Comparison of ENCODE assay signal across 29 cellular contexts in genomic region chr7:18997477-18998130, GRCh38.
"Had no signal": no experiment of that assay in that cellular context is flagged by ENCODE, and none has a peak within 500 bp of the region (broad histone marks: within the 10 kb centered on the region; RNA-seq: fewer than 3 reads in every experiment).

No MANE protein-coding gene starts in this region.

- H3K9me3 ChIP-seq: ascending aorta had no signal

- H3K36me3 ChIP-seq: cardiac muscle cell had no signal

- ATAC-seq: activated CD8-positive, alpha-beta memory T cell treated with anti-CD3 and anti-CD28 coated beads, Interleukin-2, amount 10 ng/mL, durations not matched to agents 7 days and 5 days; Panc1 had no signal

- DNase-seq: activated CD4-positive, alpha-beta memory T cell treated with anti-CD3 and anti-CD28 coated beads, Interleukin-2, amount 10 ng/mL, durations not matched to agents 7 days and 5 days; activated CD4-positive, alpha-beta T cell treated with anti-CD3 and anti-CD28 coated beads for 1 hour; activated CD4-positive, alpha-beta T cell treated with anti-CD3 and anti-CD28 coated beads for 48 hours; activated CD4-positive, CD25-positive, alpha-beta regulatory T cell; activated CD8-positive, alpha-beta memory T cell treated with anti-CD3 and anti-CD28 coated beads for 24 hours; activated CD8-positive, alpha-beta memory T cell treated with anti-CD3 and anti-CD28 coated beads, Interleukin-2, amount 10 ng/mL, durations not matched to agents 7 days and 5 days; activated CD8-positive, alpha-beta memory T cell treated with anti-CD3 and anti-CD28 coated beads, Interleukin-2, amount 50 U/mL, for 48 hours; activated effector memory CD4-positive, alpha-beta T cell treated with anti-CD3 and anti-CD28 coated beads, Interleukin-2, amount 50 U/mL, for 16 hours; activated naive CD4-positive, alpha-beta T cell; activated naive CD4-positive, alpha-beta T cell treated with anti-CD3 and anti-CD28 coated beads, Interleukin-2, amount 50 U/mL, for 16 hours; activated naive CD8-positive, alpha-beta T cell treated with anti-CD3 and anti-CD28 coated beads for 36 hours; activated T-cell treated with anti-CD3 and anti-CD28 coated beads, Interleukin-2, amount 50 U/mL, for 48 hours; amygdala; NCI-H1105; NCI-H1417 treated with DMSO at 0.1 percent for 48 hours; NCI-H1694; NCI-H1930; NCI-H2081 treated with DMSO at 0.1 percent for 48 hours; NCI-H226; NCI-H446 treated with DMSO at 0.1 percent for 48 hours; RPMI8226; SW 1271; T-helper 1 cell; T-helper 2 cell; T-helper 9 cell had no signal

- H3K27ac ChIP-seq: ascending aorta, cardiac muscle cell, VCaP had no signal

- H3K4me3 ChIP-seq: ascending aorta, cardiac muscle cell had no signal

- H3K27me3 ChIP-seq: ascending aorta, cardiac muscle cell had no signal
